ENCODE assay signal across 1 cellular context in the genomic region with DNA sequence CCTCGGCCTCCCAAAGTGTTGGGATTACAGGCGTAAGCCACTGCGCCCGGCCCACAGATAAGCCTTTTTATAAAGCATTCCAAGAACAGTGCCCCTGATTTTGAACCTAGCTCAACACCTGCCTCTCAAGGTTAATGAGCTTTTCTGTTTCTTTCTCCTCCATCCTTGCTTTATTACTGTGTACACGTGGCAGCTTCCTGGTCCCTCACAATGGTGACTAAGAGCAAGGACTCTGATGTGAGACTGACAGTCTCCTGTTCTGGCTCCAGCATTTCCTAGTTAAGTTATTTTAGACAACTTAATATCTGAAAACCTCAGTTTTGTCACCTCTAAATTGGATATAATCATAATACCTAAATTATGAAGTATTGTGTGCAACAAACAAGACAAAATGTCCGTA.
TF ChIP-seq lines count a peak whose summit lies in the region.

No MANE protein-coding gene starts in this region.

TF ChIP-seq in HCT116, 20 proteins besides CTCF, POLR2A, EP300 and RAD21:
- no peak for TF ChIP-seq FOSL1 (IDR thresholded peaks at IDR 0.05; ENCODE audit: low read depth)
- TF ChIP-seq, protein P1, sequence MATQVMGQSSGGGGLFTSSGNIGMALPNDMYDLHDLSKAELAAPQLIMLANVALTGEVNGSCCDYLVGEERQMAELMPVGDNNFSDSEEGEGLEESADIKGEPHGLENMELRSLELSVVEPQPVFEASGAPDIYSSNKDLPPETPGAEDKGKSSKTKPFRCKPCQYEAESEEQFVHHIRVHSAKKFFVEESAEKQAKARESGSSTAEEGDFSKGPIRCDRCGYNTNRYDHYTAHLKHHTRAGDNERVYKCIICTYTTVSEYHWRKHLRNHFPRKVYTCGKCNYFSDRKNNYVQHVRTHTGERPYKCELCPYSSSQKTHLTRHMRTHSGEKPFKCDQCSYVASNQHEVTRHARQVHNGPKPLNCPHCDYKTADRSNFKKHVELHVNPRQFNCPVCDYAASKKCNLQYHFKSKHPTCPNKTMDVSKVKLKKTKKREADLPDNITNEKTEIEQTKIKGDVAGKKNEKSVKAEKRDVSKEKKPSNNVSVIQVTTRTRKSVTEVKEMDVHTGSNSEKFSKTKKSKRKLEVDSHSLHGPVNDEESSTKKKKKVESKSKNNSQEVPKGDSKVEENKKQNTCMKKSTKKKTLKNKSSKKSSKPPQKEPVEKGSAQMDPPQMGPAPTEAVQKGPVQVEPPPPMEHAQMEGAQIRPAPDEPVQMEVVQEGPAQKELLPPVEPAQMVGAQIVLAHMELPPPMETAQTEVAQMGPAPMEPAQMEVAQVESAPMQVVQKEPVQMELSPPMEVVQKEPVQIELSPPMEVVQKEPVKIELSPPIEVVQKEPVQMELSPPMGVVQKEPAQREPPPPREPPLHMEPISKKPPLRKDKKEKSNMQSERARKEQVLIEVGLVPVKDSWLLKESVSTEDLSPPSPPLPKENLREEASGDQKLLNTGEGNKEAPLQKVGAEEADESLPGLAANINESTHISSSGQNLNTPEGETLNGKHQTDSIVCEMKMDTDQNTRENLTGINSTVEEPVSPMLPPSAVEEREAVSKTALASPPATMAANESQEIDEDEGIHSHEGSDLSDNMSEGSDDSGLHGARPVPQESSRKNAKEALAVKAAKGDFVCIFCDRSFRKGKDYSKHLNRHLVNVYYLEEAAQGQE (IDR thresholded peaks at IDR 0.05; ENCODE audit: low read depth): no peak
- TF ChIP-seq CBX3 (IDR thresholded peaks at IDR 0.05; ENCODE audit: low read depth): no peak
- TF ChIP-seq SRF (IDR thresholded peaks at IDR 0.05; ENCODE audit: low read depth): no peak
- no peak for TF ChIP-seq SIN3A (IDR thresholded peaks at IDR 0.05; ENCODE audit: low read depth)
- no peak for TF ChIP-seq EZH2 (IDR thresholded peaks at IDR 0.05)
- no peak for TF ChIP-seq TCF7L2 (IDR thresholded peaks at IDR 0.05; ENCODE audit: borderline replicate concordance, extremely low read depth, insufficient read depth, insufficient read length)
- TF ChIP-seq, protein P2, sequence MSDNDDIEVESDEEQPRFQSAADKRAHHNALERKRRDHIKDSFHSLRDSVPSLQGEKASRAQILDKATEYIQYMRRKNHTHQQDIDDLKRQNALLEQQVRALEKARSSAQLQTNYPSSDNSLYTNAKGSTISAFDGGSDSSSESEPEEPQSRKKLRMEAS (IDR thresholded peaks at IDR 0.05): no peak
- no peak for TF ChIP-seq CEBPB (IDR thresholded peaks at IDR 0.05; ENCODE audit: low read depth)
- no peak for TF ChIP-seq ZFX (IDR thresholded peaks at IDR 0.05)
- TF ChIP-seq, protein P3, sequence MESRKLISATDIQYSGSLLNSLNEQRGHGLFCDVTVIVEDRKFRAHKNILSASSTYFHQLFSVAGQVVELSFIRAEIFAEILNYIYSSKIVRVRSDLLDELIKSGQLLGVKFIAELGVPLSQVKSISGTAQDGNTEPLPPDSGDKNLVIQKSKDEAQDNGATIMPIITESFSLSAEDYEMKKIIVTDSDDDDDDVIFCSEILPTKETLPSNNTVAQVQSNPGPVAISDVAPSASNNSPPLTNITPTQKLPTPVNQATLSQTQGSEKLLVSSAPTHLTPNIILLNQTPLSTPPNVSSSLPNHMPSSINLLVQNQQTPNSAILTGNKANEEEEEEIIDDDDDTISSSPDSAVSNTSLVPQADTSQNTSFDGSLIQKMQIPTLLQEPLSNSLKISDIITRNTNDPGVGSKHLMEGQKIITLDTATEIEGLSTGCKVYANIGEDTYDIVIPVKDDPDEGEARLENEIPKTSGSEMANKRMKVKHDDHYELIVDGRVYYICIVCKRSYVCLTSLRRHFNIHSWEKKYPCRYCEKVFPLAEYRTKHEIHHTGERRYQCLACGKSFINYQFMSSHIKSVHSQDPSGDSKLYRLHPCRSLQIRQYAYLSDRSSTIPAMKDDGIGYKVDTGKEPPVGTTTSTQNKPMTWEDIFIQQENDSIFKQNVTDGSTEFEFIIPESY (IDR thresholded peaks at IDR 0.05; ENCODE audit: extremely low read depth, insufficient replicate concordance, low read length): no peak
- TF ChIP-seq YY1 (IDR thresholded peaks at IDR 0.05; ENCODE audit: extremely low read depth, insufficient replicate concordance, low read depth, low read length): no peak
- TF ChIP-seq JUND (IDR thresholded peaks at IDR 0.05): no peak
- TF ChIP-seq ELF1 (IDR thresholded peaks at IDR 0.05; ENCODE audit: borderline replicate concordance, low read depth): no peak
- TF ChIP-seq EGR1 (IDR thresholded peaks at IDR 0.05; ENCODE audit: low read depth): no peak
- no peak for TF ChIP-seq ZNF274 (IDR thresholded peaks at IDR 0.05; ENCODE audit: low read depth, low read length)
- TF ChIP-seq POLR2AphosphoS5 (IDR thresholded peaks at IDR 0.05; ENCODE audit: low read depth, low read length): no peak
- TF ChIP-seq SP1 (IDR thresholded peaks at IDR 0.05; ENCODE audit: low read depth): no peak
